Comparison of ENCODE assay signal across 21 cellular contexts in genomic region chr10:75894761-75895160, GRCh38.
"Had no signal": no experiment of that assay in that cellular context is flagged by ENCODE, and none has a peak within 500 bp of the region (broad histone marks: within the 10 kb centered on the region; RNA-seq: fewer than 3 reads in every experiment).

No MANE protein-coding gene starts in this region.

- H3K36me3 ChIP-seq: MG63, SJSA1 had no signal

- DNase-seq: KBM-7, MG63, NCI-H1092, NCI-H1105 treated with DMSO at 0.1 percent for 48 hours, NCI-H1417 treated with DMSO at 0.1 percent for 48 hours, NCI-H146, NCI-H1694 treated with DMSO at 0.1 percent for 48 hours, NCI-H1930, NCI-H2081, NCI-H2107, NCI-H2227 treated with DMSO at 0.1 percent for 48 hours, NCI-H446, NCI-H510A, NCI-H524 treated with DMSO at 0.1 percent for 48 hours, NCI-H69, NCI-H774, Right ventricle myocardium superior, RPMI8226, SIG-M5 had no signal

- H3K4me3 ChIP-seq: MG63, SJSA1, SK-N-MC had no signal

- H3K4me1 ChIP-seq: SJSA1 had no signal

- H3K27me3 ChIP-seq: MG63, SJSA1 had no signal

- H3K9me3 ChIP-seq: MG63, SJSA1 had no signal

- H3K27ac ChIP-seq: SJSA1, SK-N-MC had no signal
